Comparison of ENCODE assay signal across 8 cellular contexts in the genomic region with DNA sequence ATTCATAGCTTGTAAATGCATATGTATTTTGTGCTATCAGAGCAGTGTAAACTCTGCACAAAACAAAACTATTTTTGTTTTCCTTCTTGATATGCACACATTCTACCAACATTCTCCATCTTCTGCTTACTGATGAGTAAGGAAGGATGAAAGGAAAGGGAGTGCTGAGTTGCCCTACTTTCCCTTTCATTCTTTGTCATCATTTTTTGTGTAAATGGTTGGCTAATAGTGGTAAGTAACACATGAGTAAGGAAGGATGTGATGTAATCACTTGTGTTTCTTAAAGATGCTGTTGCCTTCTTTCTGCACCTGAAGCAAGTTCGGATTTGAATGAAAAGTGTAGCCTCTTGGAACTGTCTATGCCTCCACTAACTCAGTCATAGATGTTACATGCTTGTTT.
DNase-seq lines count a peak whose midpoint lies in the region; ATAC-seq and TF ChIP-seq lines count a peak whose summit lies in the region.

No MANE protein-coding gene starts in this region.

- TF ChIP-seq CTCF in GM12865 (IDR thresholded peaks at IDR 0.05; ENCODE audit: insufficient read depth, low read depth, low read length, missing control alignments) (no peak), RWPE2 (IDR thresholded peaks at IDR 0.05; ENCODE audit: poor library complexity, severe bottlenecking) (no peak), WERI-Rb-1 (IDR thresholded peaks at IDR 0.05; ENCODE audit: low read depth, low read length) (no peak)

- H3K9me3 ChIP-seq in RWPE2 (ENCODE audit: severe bottlenecking) = no peaks in the 10 kb centered on the region
- H3K9me3 ChIP-seq in WERI-Rb-1 (ENCODE audit: severe bottlenecking) = no peaks in the 10 kb centered on the region

- no peak overlapping the region for H3K4me3 ChIP-seq in GM12865 (ENCODE audit: low read depth, low read length)
- no peak overlapping the region for H3K4me3 ChIP-seq in RWPE2 (ENCODE audit: severe bottlenecking)
- no peak overlapping the region for H3K4me3 ChIP-seq in WERI-Rb-1 (ENCODE audit: low read depth, low read length)

- H3K36me3 ChIP-seq in RWPE2 (ENCODE audit: low read depth) (no peaks in the 10 kb centered on the region), WERI-Rb-1 (peaks cover 15% of the 10 kb centered on the region)

- peaks cover 16% of the 10 kb centered on the region for H3K4me1 ChIP-seq in RWPE2 (ENCODE audit: insufficient read depth, poor library complexity, severe bottlenecking)

- DNase-seq in GM12865 (ENCODE audit: low read depth) (peak; percentile 72), RWPE2 (ENCODE audit: low spot score) (no peak), kidney glomerular epithelial cell (lab: John Stamatoyannopoulos, UW) (peak; percentile 73), NCI-H748 treated with DMSO at 0.1 percent for 48 hours (lab: John Stamatoyannopoulos, UW) (no peak), activated gamma-delta T cell (lab: John Stamatoyannopoulos, UW) (no peak), WERI-Rb-1 (no peak)
- no peak for DNase-seq in stimulated activated naive CD4-positive, alpha-beta T cell (lab: John Stamatoyannopoulos, UW)

- H3K27ac ChIP-seq in RWPE2 (ENCODE audit: poor library complexity, severe bottlenecking) (no peak overlapping the region), WERI-Rb-1 (no peak overlapping the region)

- ATAC-seq in HG02852 (IDR thresholded peaks at IDR 0.05; ENCODE audit: unreplicated experiment) (peak; percentile 25), RWPE2 (ENCODE audit: low read depth) (peak; percentile 24; the same call in 2 of the 3 replicates)

- no peaks in the 10 kb centered on the region for H3K27me3 ChIP-seq in RWPE2 (ENCODE audit: insufficient read depth, poor library complexity, severe bottlenecking)
- no peaks in the 10 kb centered on the region for H3K27me3 ChIP-seq in WERI-Rb-1 (ENCODE audit: insufficient read depth, low read depth, severe bottlenecking)

Comparison
In these comparisons a context has a peak if more than half of its experiments do, and no peak if none do; other contexts are left out.
1. DNase-seq: peak in GM12865 (single experiment) and kidney glomerular epithelial cell (single experiment); none in RWPE2 (single experiment), NCI-H748 treated with DMSO at 0.1 percent for 48 hours (single experiment), activated gamma-delta T cell (single experiment), WERI-Rb-1 (single experiment) and stimulated activated naive CD4-positive, alpha-beta T cell (0 of 6).